ENCODE assay signal across 2 cellular contexts in genomic region chr3:17714473-17714872, GRCh38.
A peak's percentile ranks its signal among the peaks of the same experiment; 100 is the strongest.
TF ChIP-seq lines count a peak whose summit lies in the region.

No MANE protein-coding gene starts in this region.

TF ChIP-seq in HEK293, 187 proteins besides CTCF, POLR2A, EP300 and RAD21 (continued from another document):
- peak; percentile 93; the same call in 1 of the 2 replicates for TF ChIP-seq ZNF175 (tag by site-specific recombination; IDR thresholded peaks at IDR 0.05)
TF ChIP-seq in HEK293: peak in this region for 2.

TF ChIP-seq in GM12878, 131 proteins besides CTCF, POLR2A, EP300 and RAD21 (continued from another document):
- TF ChIP-seq TAF1 (IDR thresholded peaks at IDR 0.05; ENCODE audit: borderline replicate concordance, low read depth, low read length) (no peak), ZZZ3 (IDR thresholded peaks at IDR 0.05; ENCODE audit: control insufficient read depth, insufficient read length, low read depth) (no peak), TBL1XR1 (IDR thresholded peaks at IDR 0.05; ENCODE audit: low read depth, low read length) (no peak), PML (IDR thresholded peaks at IDR 0.05; ENCODE audit: low read length) (no peak), NBN (IDR thresholded peaks at IDR 0.05) (no peak), PAX5 (IDR thresholded peaks at IDR 0.05; ENCODE audit: borderline replicate concordance, low read depth, low read length) (no peak), ZNF622 (IDR thresholded peaks at IDR 0.05) (no peak), CEBPB (IDR thresholded peaks at IDR 0.05; ENCODE audit: borderline replicate concordance in 1 of 2, low read depth in 2 of 2, low read length in 2 of 2) (no peak), KAT2A (conservative IDR thresholded peaks at IDR 0.05; ENCODE audit: control insufficient read depth, low read depth, low read length) (no peak), SIX5 (IDR thresholded peaks at IDR 0.05; ENCODE audit: low read depth, low read length, severe bottlenecking) (no peak), CEBPZ (IDR thresholded peaks at IDR 0.05; ENCODE audit: low read depth, low read length) (no peak), ZNF24 (IDR thresholded peaks at IDR 0.05) (no peak), MLLT1 (IDR thresholded peaks at IDR 0.05) (no peak), IRF4 (IDR thresholded peaks at IDR 0.05; ENCODE audit: low read depth, low read length) (no peak), BMI1 (IDR thresholded peaks at IDR 0.05; ENCODE audit: borderline replicate concordance) (no peak), CHD2 (IDR thresholded peaks at IDR 0.05; ENCODE audit: borderline replicate concordance, low read depth, low read length) (no peak), HDAC2 (IDR thresholded peaks at IDR 0.05) (no peak), TCF7 (IDR thresholded peaks at IDR 0.05; ENCODE audit: borderline replicate concordance) (no peak)
